8 cellular contexts compared by ENCODE assay signal in the genomic region with DNA sequence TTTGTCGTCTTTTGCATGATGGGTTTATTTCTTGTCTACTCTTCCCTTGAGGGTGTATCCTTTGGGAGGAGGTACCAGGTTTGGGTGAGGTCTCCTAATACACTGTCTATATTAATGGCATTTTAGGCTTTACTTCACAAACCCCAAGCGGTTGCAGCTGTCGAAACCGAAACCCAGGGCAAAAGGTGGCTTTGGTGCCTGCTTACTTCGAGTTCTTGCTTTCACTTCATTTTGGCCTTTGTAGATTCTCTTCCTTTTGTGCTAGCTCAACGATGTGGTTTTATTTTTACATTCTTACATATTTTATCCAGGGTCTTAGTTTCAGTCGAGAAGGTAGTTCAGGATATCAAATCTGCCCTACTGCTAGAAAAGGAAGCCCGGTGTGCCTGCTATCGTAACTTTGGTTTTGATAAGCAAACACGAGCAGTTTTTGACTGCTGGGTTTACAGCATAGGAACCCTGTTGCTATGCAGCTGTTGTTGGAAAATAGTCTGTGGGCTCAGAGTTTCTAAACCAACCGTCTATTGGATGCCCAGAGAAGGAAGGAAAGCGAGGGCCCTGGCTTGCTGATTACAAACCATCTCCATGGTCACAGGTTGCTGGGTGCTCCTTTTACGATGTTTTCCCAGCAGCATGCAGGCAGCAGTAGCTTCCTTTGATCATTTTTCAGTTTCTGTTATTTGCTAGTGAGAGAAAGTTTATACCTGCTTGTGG. TPM values are rescaled to one million over a fixed set of nuclear protein-coding genes. Genes with fewer than 3 reads are reported as not detected.
DNase-seq lines count a peak whose midpoint lies in the region; ATAC-seq and TF ChIP-seq lines count a peak whose summit lies in the region.

No MANE protein-coding gene starts in this region.

- H3K36me3 ChIP-seq in tibial nerve, result no peaks in the 10 kb centered on the region

- H3K27ac ChIP-seq in tibial nerve, result peak overlapping the region in 3 of 4 donors; percentile 46 to 81 (median 55)

- DNase-seq in NCI-H1930 (lab: John Stamatoyannopoulos, UW) (peak; percentile 8 to 40), tibial nerve (ENCODE audit: low spot score in 2 of 2) (no peak), retina (no peak)
- DNase-seq in activated CD4-positive, alpha-beta T cell treated with anti-CD3 and anti-CD28 coated beads for 48 hours, result peak; percentile 69
- peak; percentile 73 for DNase-seq in effector CD4-positive, alpha-beta T cell
- DNase-seq in naive thymus-derived CD8-positive, alpha-beta T cell, result peak; percentile 48 to 96 (median 84)

- no peaks in the 10 kb centered on the region for H3K27me3 ChIP-seq in tibial nerve

- no peaks in the 10 kb centered on the region for H3K27me3 Mint-ChIP-seq in naive thymus-derived CD8-positive, alpha-beta T cell

- peak overlapping the region; percentile 83 to 99 (median 92) for H3K4me3 Mint-ChIP-seq in naive thymus-derived CD8-positive, alpha-beta T cell

- H3K36me3 Mint-ChIP-seq in naive thymus-derived CD8-positive, alpha-beta T cell, result no peaks in the 10 kb centered on the region

- peak overlapping the region; percentile 96 to 100 (median 99) for H3K27ac Mint-ChIP-seq in naive thymus-derived CD8-positive, alpha-beta T cell

- peak overlapping the region in 3 of 4 donors; percentile 9 to 39 (median 34) for H3K4me3 ChIP-seq in tibial nerve

- no peak for TF ChIP-seq EP300 in tibial nerve (IDR thresholded peaks at IDR 0.05)

- TF ChIP-seq POLR2A in tibial nerve (IDR thresholded peaks at IDR 0.05), result no peak

- WGBS in tibial nerve, 2 donors, result 51 to 55% methylated on average over 13 of the region's 13 CpGs

- H3K9me3 ChIP-seq in tibial nerve, result no peaks in the 10 kb centered on the region

- no peaks in the 10 kb centered on the region for H3K9me3 Mint-ChIP-seq in naive thymus-derived CD8-positive, alpha-beta T cell

- POLR2A ChIA-PET in naive thymus-derived CD8-positive, alpha-beta T cell (lab: Charles Lee), result interaction anchor here (0.9 to 2.8 kb wide), 6 partner anchors 9 to 42 kb away, joined by 3 to 12 read pairs (median 6); partner anchors contain the start of gene TSPAN2

- H3K4me1 Mint-ChIP-seq in naive thymus-derived CD8-positive, alpha-beta T cell, result peaks cover 14 to 49% (median 34%) of the 10 kb centered on the region in 4 donors

- H3K4me1 ChIP-seq in tibial nerve, result no peaks in the 10 kb centered on the region

- peak; percentile 93 for ATAC-seq in GM18498 (IDR thresholded peaks at IDR 0.05; ENCODE audit: unreplicated experiment)
- ATAC-seq in HG02623 (IDR thresholded peaks at IDR 0.05; ENCODE audit: unreplicated experiment), result peak; percentile 85
- peak; percentile 81 to 90 for ATAC-seq in naive thymus-derived CD8-positive, alpha-beta T cell

- no peak for TF ChIP-seq CTCF in tibial nerve (IDR thresholded peaks at IDR 0.05)

RNA-seq across cellular contexts. Expression of gene TSPAN2, which starts 9.8 kb away (rescaled TPM):
- total RNA-seq in naive thymus-derived CD8-positive, alpha-beta T cell, result under 1 TPM; 0.68 to 0.77 TPM
- 10 to 100 TPM in 1 of 3 donors, 1 to 10 TPM in 1, under 1 TPM in 1; 0.92 to 16.3 (median 3.2) TPM for polyA plus RNA-seq in naive thymus-derived CD8-positive, alpha-beta T cell
- total RNA-seq in tibial nerve, result 1 to 10 TPM in 3 of 4 donors, under 1 TPM in 1; 0.84 to 7.1 (median 3.2) TPM

Comparison
In these comparisons a context has a peak if more than half of its experiments do, and no peak if none do; other contexts are left out.
1. DNase-seq: peak in NCI-H1930 (2 of 2), activated CD4-positive, alpha-beta T cell treated with anti-CD3 and anti-CD28 coated beads for 48 hours (single experiment), effector CD4-positive, alpha-beta T cell (single experiment) and naive thymus-derived CD8-positive, alpha-beta T cell (10 of 10); none in tibial nerve (0 of 2) and retina (single experiment).
2. Peak in every context shown above with its lines, with median percentiles within 50 percentile points of each other: ATAC-seq.